1 cellular context compared by ENCODE assay signal in genomic region chr19:14413765-14414171, GRCh38.
A peak's percentile ranks its signal among the peaks of the same experiment; 100 is the strongest.
TF ChIP-seq lines count a peak whose summit lies in the region.

No MANE protein-coding gene starts in this region.

TF ChIP-seq in K562, 482 proteins besides CTCF, POLR2A, EP300 and RAD21 (continued from another document):
- no peak for TF ChIP-seq POLR2H (tag; IDR thresholded peaks at IDR 0.05; ENCODE audit: low read depth)
- no peak for TF ChIP-seq FOXJ3 (CRISPR knock-in tag; IDR thresholded peaks at IDR 0.05)
- no peak for TF ChIP-seq PHF8 (IDR thresholded peaks at IDR 0.05; ENCODE audit: borderline replicate concordance, low read length)
- no peak for TF ChIP-seq XRCC5 (IDR thresholded peaks at IDR 0.05; ENCODE audit: low read depth, low read length)
- TF ChIP-seq ZBTB7A (IDR thresholded peaks at IDR 0.05; ENCODE audit: borderline replicate concordance, control insufficient read depth, low read depth, low read length), result no peak
- TF ChIP-seq ID3 (CRISPR knock-in tag; IDR thresholded peaks at IDR 0.05), result no peak
- TF ChIP-seq ID3 (tag; IDR thresholded peaks at IDR 0.05), result no peak
- 0 out of 2 replicates have a peak, but pooled peaks have one; percentile 1 for TF ChIP-seq POLR2G (IDR thresholded peaks at IDR 0.05; ENCODE audit: low read depth, low read length)
- TF ChIP-seq ATF4 (CRISPR knock-in tag; IDR thresholded peaks at IDR 0.05), result no peak
- no peak for TF ChIP-seq OTX1 (CRISPR knock-in tag; IDR thresholded peaks at IDR 0.05)
- TF ChIP-seq RBM34 (IDR thresholded peaks at IDR 0.05; ENCODE audit: borderline replicate concordance, insufficient read depth, low read length), result no peak
- TF ChIP-seq NFIC (IDR thresholded peaks at IDR 0.05), result 0 out of 2 replicates have a peak, but pooled peaks have one; percentile 7
- TF ChIP-seq SAFB2 (IDR thresholded peaks at IDR 0.05; ENCODE audit: borderline replicate concordance, low read depth, low read length, severe bottlenecking), result no peak
- TF ChIP-seq ATF7 (IDR thresholded peaks at IDR 0.05), result no peak
- no peak for TF ChIP-seq ETV5 (CRISPR knock-in tag; IDR thresholded peaks at IDR 0.05; ENCODE audit: low read depth)
- TF ChIP-seq ARID4B (CRISPR knock-in tag; IDR thresholded peaks at IDR 0.05), result no peak
- no peak for TF ChIP-seq NKRF (IDR thresholded peaks at IDR 0.05; ENCODE audit: borderline replicate concordance)
- TF ChIP-seq TFAM (CRISPR knock-in tag; conservative IDR thresholded peaks at IDR 0.05), result no peak
- no peak for TF ChIP-seq RBM39 (optimal IDR thresholded peaks at IDR 0.05; ENCODE audit: low read depth, low read length)
